In the genomic region with DNA sequence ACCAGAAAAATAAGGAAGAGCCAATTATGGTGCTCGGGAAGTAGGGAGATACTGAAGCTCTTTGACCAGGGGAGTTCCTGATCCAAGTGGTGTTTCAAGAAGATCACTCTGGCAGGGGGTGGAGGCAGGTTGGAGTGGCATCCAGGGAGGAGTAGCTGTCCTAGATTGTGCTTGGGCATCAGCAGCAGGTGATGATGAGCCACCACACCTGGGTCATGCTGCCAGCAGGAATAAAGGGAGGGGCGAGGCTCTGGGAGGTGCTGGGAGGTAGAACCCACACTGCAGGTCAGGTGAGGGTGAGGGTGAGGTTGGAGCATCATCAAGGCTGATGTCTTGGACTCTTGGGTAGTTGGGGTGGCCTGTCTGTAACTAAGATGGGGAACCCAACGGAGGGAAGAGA, we compare ENCODE assay signal across 1 cellular context.
TF ChIP-seq lines count a peak whose summit lies in the region.

No MANE protein-coding gene starts in this region.

TF ChIP-seq in HepG2, 621 proteins besides CTCF, POLR2A, EP300 and RAD21:
- TF ChIP-seq SOX6 (IDR thresholded peaks at IDR 0.05), result no peak
- TF ChIP-seq SOX6 (CRISPR knock-in tag; IDR thresholded peaks at IDR 0.05), result no peak
- no peak for TF ChIP-seq ZNF354B (CRISPR knock-in tag; IDR thresholded peaks at IDR 0.05)
- TF ChIP-seq RBFOX2 (IDR thresholded peaks at IDR 0.05; ENCODE audit: low read depth, low read length), result no peak
- TF ChIP-seq ARHGAP35 (CRISPR knock-in tag; IDR thresholded peaks at IDR 0.05; ENCODE audit: borderline replicate concordance), result no peak
- TF ChIP-seq ELF4 (CRISPR knock-in tag; IDR thresholded peaks at IDR 0.05; ENCODE audit: borderline replicate concordance), result no peak
